8 cellular contexts compared by ENCODE assay signal in the genomic region with DNA sequence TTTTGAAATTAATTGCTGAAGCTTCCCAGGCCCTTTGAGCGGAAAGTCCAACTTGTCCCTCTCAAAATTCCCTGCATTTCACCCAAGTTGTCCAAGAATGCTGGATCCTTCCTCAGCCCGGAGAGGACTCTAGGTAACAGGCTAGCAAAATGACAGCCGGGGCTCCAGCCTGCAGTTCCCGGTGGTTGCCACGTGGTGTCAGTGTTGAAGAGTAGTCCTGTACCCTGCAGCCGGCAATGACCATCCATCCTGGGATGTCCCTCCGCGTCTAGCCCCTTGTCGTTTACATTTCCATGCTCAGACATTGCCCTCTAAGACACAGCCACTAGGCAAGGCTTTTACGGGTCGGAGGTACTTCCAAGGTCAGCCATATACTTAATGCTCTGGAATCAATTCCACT. TPM values are rescaled to one million over a fixed set of nuclear protein-coding genes. Genes with fewer than 3 reads are reported as not detected.
DNase-seq lines count a peak whose midpoint lies in the region; FAIRE-seq and TF ChIP-seq lines count a peak whose summit lies in the region.

No MANE protein-coding gene starts in this region.

- H3K4me3 Mint-ChIP-seq in astrocyte (ENCODE audit: unreplicated experiment) = no peak overlapping the region
- no peak overlapping the region for H3K4me3 Mint-ChIP-seq in type B pancreatic cell

- peaks cover 17% of the 10 kb centered on the region for H3K27me3 Mint-ChIP-seq in astrocyte (ENCODE audit: low read depth, unreplicated experiment)
- H3K27me3 Mint-ChIP-seq in type B pancreatic cell = peaks cover 46% of the 10 kb centered on the region

- TF ChIP-seq CTCF in GM10266 (IDR thresholded peaks at IDR 0.05; ENCODE audit: control insufficient read depth, insufficient read depth, low read depth, missing control alignments) = peak; percentile 48
- peak; percentile 52 for TF ChIP-seq CTCF in astrocyte (IDR thresholded peaks at IDR 0.05; ENCODE audit: insufficient read depth, low read depth, low read length)
- peak; percentile 82 for TF ChIP-seq CTCF in type B pancreatic cell (conservative IDR thresholded peaks at IDR 0.05)

- H3K36me3 Mint-ChIP-seq in astrocyte (ENCODE audit: low read depth, unreplicated experiment) (no peaks in the 10 kb centered on the region), type B pancreatic cell (no peaks in the 10 kb centered on the region)

- H3K79me2 ChIP-seq in astrocyte (ENCODE audit: insufficient read depth, low read length) = no peaks in the 10 kb centered on the region

- DNase-seq in A172 (ENCODE audit: low spot score) = peak; percentile 4
- DNase-seq in GM10266 (ENCODE audit: extremely low spot score) = peak; percentile 30
- DNase-seq in NCI-H748 (lab: John Stamatoyannopoulos, UW; ENCODE audit: unreplicated experiment) = peak; percentile 90
- DNase-seq in astrocyte (ENCODE audit: low read depth) = no peak
- DNase-seq in left kidney (ENCODE audit: low read depth, low spot score) = peak; percentile 58
- DNase-seq in type B pancreatic cell (ENCODE audit: extremely low spot score, unreplicated experiment) = peak; percentile 75
- DNase-seq in RCC 7860 (ENCODE audit: low spot score) = no peak
- no peak for DNase-seq in NCI-H2107 (lab: John Stamatoyannopoulos, UW)

- H3K4me2 ChIP-seq in astrocyte (ENCODE audit: low read length) = no peak overlapping the region

- H3K9ac ChIP-seq in astrocyte (ENCODE audit: low read length) = no peak overlapping the region

- no peak for FAIRE-seq in astrocyte (lab: Jason Lieb, UNC)
- no peak for FAIRE-seq in RCC 7860 (lab: Jason Lieb, UNC)

- no peak overlapping the region for H3K27ac ChIP-seq in astrocyte (ENCODE audit: low read depth, low read length)

- H3K9me3 Mint-ChIP-seq in astrocyte (ENCODE audit: unreplicated experiment) (peaks cover 2% of the 10 kb centered on the region), type B pancreatic cell (no peaks in the 10 kb centered on the region)

- H4K20me1 ChIP-seq in astrocyte (ENCODE audit: insufficient read depth, low read length) = no peaks in the 10 kb centered on the region

- peaks cover 5% of the 10 kb centered on the region for H3K9me3 ChIP-seq in astrocyte (ENCODE audit: insufficient read depth, low read depth, low read length)

- no peaks in the 10 kb centered on the region for H3K36me3 ChIP-seq in astrocyte (ENCODE audit: insufficient read depth, low read length)

- H3K27ac Mint-ChIP-seq in astrocyte (ENCODE audit: unreplicated experiment) (no peak overlapping the region), type B pancreatic cell (no peak overlapping the region)

- no peak overlapping the region for H2AFZ ChIP-seq in astrocyte (ENCODE audit: low read depth, low read length)

- H3K4me3 ChIP-seq in astrocyte (ENCODE audit: insufficient read depth, low read depth, low read length) = no peak overlapping the region

- H3K27me3 ChIP-seq in astrocyte (ENCODE audit: insufficient read depth, low read length) = peaks cover 2% of the 10 kb centered on the region

- peaks cover 7% of the 10 kb centered on the region for H3K4me1 Mint-ChIP-seq in astrocyte (ENCODE audit: low read depth, unreplicated experiment)
- peaks cover 9% of the 10 kb centered on the region for H3K4me1 Mint-ChIP-seq in type B pancreatic cell (ENCODE audit: unreplicated experiment)

- H3K4me1 ChIP-seq in astrocyte (ENCODE audit: insufficient read depth, low read length) = no peaks in the 10 kb centered on the region

RNA-seq across cellular contexts. Expression of a gene that starts 31.4 kb away (rescaled TPM):
- total RNA-seq in A172 (2014; rRNA removed; shearing (Covaris generic)) = 77.4 and 113 TPM in 2 replicates
- total RNA-seq in astrocyte = 29.6 and 32.7 TPM in 2 replicates
- total RNA-seq in type B pancreatic cell (ENCODE audit: low replicate concordance) = 39.7 and 42.2 TPM in 2 replicates

RNA-seq across cellular contexts. Expression of a gene that starts 57.3 kb away (rescaled TPM):
- 150 and 155 TPM in 2 replicates for total RNA-seq in A172 (2014; rRNA removed; shearing (Covaris generic))
- total RNA-seq in astrocyte (77.7 and 83.6 TPM in 2 replicates), type B pancreatic cell (ENCODE audit: low replicate concordance) (68.0 and 69.0 TPM in 2 replicates)

Comparison
In these comparisons a context has a peak if more than half of its experiments do, and no peak if none do; other contexts are left out.
1. DNase-seq: peak in A172 (single experiment), GM10266 (single experiment), NCI-H748 (single experiment), left kidney (single experiment) and type B pancreatic cell (single experiment); none in astrocyte (single experiment), RCC 7860 (single experiment) and NCI-H2107 (single experiment).
2. Peak in every context shown above with its lines, with median percentiles within 50 percentile points of each other: CTCF ChIP-seq.